ENCODE assay signal across 22 cellular contexts in genomic region chr12:111418594-111418880, GRCh38. TPM values are rescaled to one million over a fixed set of nuclear protein-coding genes. Genes with fewer than 3 reads are reported as not detected.
A peak's percentile ranks its signal among the peaks of the same experiment; 100 is the strongest.
DNase-seq lines count a peak whose midpoint lies in the region; ATAC-seq, FAIRE-seq and TF ChIP-seq lines count a peak whose summit lies in the region.
"Had no signal": no experiment of that assay in that cellular context is flagged by ENCODE, and none has a peak within 500 bp of the region (broad histone marks: within the 10 kb centered on the region; RNA-seq: fewer than 3 reads in every experiment).

No MANE protein-coding gene starts in this region.

- no peak overlapping the region for H4K91ac ChIP-seq in H9 (ENCODE audit: insufficient read length, low read depth, low read length)

- no peak for FAIRE-seq in kidney (lab: Jason Lieb, UNC)
- no peak for FAIRE-seq in small intestine (lab: Jason Lieb, UNC)
- FAIRE-seq: A204.1, D721Med, G401.6, GM12891, GM19239, HTR-8/SVneo had no signal

- no peak overlapping the region for H3K18ac ChIP-seq in H9 (ENCODE audit: insufficient read length, low read depth, low read length)

- no peak for TF ChIP-seq CTCF in H9 (conservative IDR thresholded peaks at IDR 0.05)
- no peak for TF ChIP-seq CTCF in kidney (IDR thresholded peaks at IDR 0.05; ENCODE audit: borderline replicate concordance, extremely low read depth, insufficient read depth)
- no peak for TF ChIP-seq CTCF in left lung (IDR thresholded peaks at IDR 0.05)

- peak in 2 of 3 donors; percentile 47 to 55 for DNase-seq in right cardiac atrium
- no peak for DNase-seq in left cardiac atrium
- peak; percentile 47 for DNase-seq in H9
- peak; percentile 73 for DNase-seq in kidney
- no peak for DNase-seq in left lung
- no peak for DNase-seq in small intestine
- no peak for DNase-seq in middle frontal gyrus (ENCODE audit: extremely low spot score, low spot score)
- DNase-seq: ACHN; BE2C; C1 segment of cervical spinal cord; CD4-positive, CD25-positive, alpha-beta regulatory T cell; CD8-positive, alpha-beta memory T cell; COR-L47; GOT3; IMR-90 had no signal

- H3K27me3 Mint-ChIP-seq in H9 (ENCODE audit: low read depth) = no peaks in the 10 kb centered on the region
- no peaks in the 10 kb centered on the region for H3K27me3 Mint-ChIP-seq in stimulated activated memory B cell treated with anti-CD40 and anti-IgM and Interleukin-4, amounts not matched to agents 10 μg/mL and 1 μg/mL and 100 μg/mL, for 72 hours
- H3K27me3 Mint-ChIP-seq: CD4-positive, CD25-positive, alpha-beta regulatory T cell; CD8-positive, alpha-beta memory T cell had no signal

- no peak overlapping the region for H2BK15ac ChIP-seq in H9 (ENCODE audit: low read depth, low read length)

- WGBS in right cardiac atrium = 91% methylated on average over 30 of the region's 30 CpGs
- WGBS in H9 (ENCODE audit: extremely low coverage, insufficient read length, low lambda C conversion rate) = no CpG with 5 or more reads among the region's 30 CpGs
- 94 to 97% (median 96%) methylated on average over 16 to 30 of the region's 30 CpGs for WGBS in small intestine, 3 donors

- H3K4me2 ChIP-seq in H9 (ENCODE audit: insufficient read depth, insufficient read length, low read length) = no peak overlapping the region

- peaks cover 20% of the 10 kb centered on the region; the same call in 1 of the 2 replicates for H3K79me2 ChIP-seq in H9 (ENCODE audit: insufficient read depth, low read length)

- no peak overlapping the region for H2BK20ac ChIP-seq in H9 (ENCODE audit: low read depth, low read length, poor library complexity, severe bottlenecking)

- H3K14ac ChIP-seq in H9 (ENCODE audit: insufficient read depth, low read length) = no peak overlapping the region

- no peaks in the 10 kb centered on the region for H3K23me2 ChIP-seq in H9 (ENCODE audit: insufficient read length, low read depth, low read length, poor library complexity, severe bottlenecking)

- H4K20me1 ChIP-seq in H9 (ENCODE audit: control insufficient read depth, insufficient read depth, insufficient read length) = no peaks in the 10 kb centered on the region

- H3K4me3 Mint-ChIP-seq in H9 = no peak overlapping the region
- H3K4me3 Mint-ChIP-seq in stimulated activated memory B cell treated with anti-CD40 and anti-IgM and Interleukin-4, amounts not matched to agents 10 μg/mL and 1 μg/mL and 100 μg/mL, for 72 hours = no peak overlapping the region
- H3K4me3 Mint-ChIP-seq: CD4-positive, CD25-positive, alpha-beta regulatory T cell; CD8-positive, alpha-beta memory T cell had no signal

- H2BK120ac ChIP-seq in H9 (ENCODE audit: low read depth, low read length, poor library complexity, severe bottlenecking) = no peak overlapping the region

- no peak overlapping the region for H3K27ac Mint-ChIP-seq in H9
- H3K27ac Mint-ChIP-seq in stimulated activated memory B cell treated with anti-CD40 and anti-IgM and Interleukin-4, amounts not matched to agents 10 μg/mL and 1 μg/mL and 100 μg/mL, for 72 hours = no peak overlapping the region
- H3K27ac Mint-ChIP-seq: CD4-positive, CD25-positive, alpha-beta regulatory T cell had no signal

- H3K36me3 ChIP-seq in kidney (ENCODE audit: control insufficient read depth in 1 of 2, insufficient read depth in 2 of 2, low read length in 2 of 2) (peaks cover 2 to 6% of the 10 kb centered on the region in 2 donors), left lung (peaks cover 0 to 58% of the 10 kb centered on the region in 2 donors), small intestine (ENCODE audit: control insufficient read depth in 2 of 2, insufficient read depth in 2 of 2, low read length in 2 of 2) (peaks cover 0 to 7% of the 10 kb centered on the region in 2 donors)

- H3K4me1 ChIP-seq in right cardiac atrium (ENCODE audit: control insufficient read depth, insufficient read depth, low read length) (peaks cover 7% of the 10 kb centered on the region), H9 (ENCODE audit: insufficient read depth, low read length) (peaks cover 5% of the 10 kb centered on the region), kidney (ENCODE audit: control insufficient read depth in 1 of 2, insufficient read depth in 1 of 2, low read depth in 1 of 2, low read length in 2 of 2) (peaks cover 4 to 6% of the 10 kb centered on the region in 2 donors), left lung (peaks cover 4 to 33% of the 10 kb centered on the region in 2 donors), small intestine (ENCODE audit: control insufficient read depth in 2 of 2, insufficient read depth in 1 of 2, low read depth in 1 of 2, low read length in 1 of 2) (no peaks in the 10 kb centered on the region)

- H4K5ac ChIP-seq in H9 (ENCODE audit: insufficient read length, low read depth, low read length) = no peak overlapping the region

- no peak overlapping the region for H4K8ac ChIP-seq in H9 (replicated peaks; ENCODE audit: insufficient read length, low read depth, low read length)

- H3K9me3 ChIP-seq in right cardiac atrium (ENCODE audit: control insufficient read depth, low read length) = no peaks in the 10 kb centered on the region
- no peaks in the 10 kb centered on the region for H3K9me3 ChIP-seq in H9 (ENCODE audit: control insufficient read depth, low read depth, low read length)
- H3K9me3 ChIP-seq in kidney (ENCODE audit: control insufficient read depth in 1 of 2, low read length in 2 of 2) = no peaks in the 10 kb centered on the region
- no peaks in the 10 kb centered on the region for H3K9me3 ChIP-seq in left lung
- H3K9me3 ChIP-seq in small intestine (ENCODE audit: control insufficient read depth, low read depth) = no peaks in the 10 kb centered on the region
- H3K9me3 ChIP-seq: BE2C had no signal

- no peak overlapping the region for H3K4ac ChIP-seq in H9 (ENCODE audit: low read depth, low read length)

- no peak overlapping the region for H3K56ac ChIP-seq in H9 (ENCODE audit: insufficient read length, low read depth, low read length)

- H3T11ph ChIP-seq in H9 (ENCODE audit: low read length) = no peak overlapping the region

- peaks cover 35 to 42% of the 10 kb centered on the region in 2 experiments for H3K4me1 Mint-ChIP-seq in H9
- H3K4me1 Mint-ChIP-seq in stimulated activated memory B cell treated with anti-CD40 and anti-IgM and Interleukin-4, amounts not matched to agents 10 μg/mL and 1 μg/mL and 100 μg/mL, for 72 hours = peaks cover 21% of the 10 kb centered on the region

- no peak for ATAC-seq in right cardiac atrium
- ATAC-seq in left cardiac atrium = no peak
- peak; percentile 43 for ATAC-seq in stimulated activated memory B cell treated with anti-CD40 and anti-IgM and Interleukin-4, amounts not matched to agents 10 μg/mL and 1 μg/mL and 100 μg/mL, for 72 hours
- no peak for ATAC-seq in left lung

- H3K27ac ChIP-seq in right cardiac atrium (ENCODE audit: low read length) (no peak overlapping the region), H9 (ENCODE audit: insufficient read length, low read depth, low read length) (no peak overlapping the region), kidney (ENCODE audit: low read depth in 2 of 2, low read length in 2 of 2) (no peak overlapping the region), left lung (no peak overlapping the region), small intestine (ENCODE audit: low read depth in 1 of 2, low read length in 1 of 2) (no peak overlapping the region)

- H3K27me3 ChIP-seq in right cardiac atrium (ENCODE audit: control insufficient read depth, insufficient read depth) (no peaks in the 10 kb centered on the region), H9 (ENCODE audit: insufficient read depth, low read length) (no peaks in the 10 kb centered on the region), left lung (no peaks in the 10 kb centered on the region), small intestine (ENCODE audit: control insufficient read depth in 2 of 2, insufficient read depth in 2 of 2, low read length in 2 of 2) (no peaks in the 10 kb centered on the region)
- H3K27me3 ChIP-seq: BE2C had no signal

- no peak overlapping the region for H3K23ac ChIP-seq in H9 (ENCODE audit: insufficient read length, low read depth, low read length)

- H3K9ac ChIP-seq in H9 (ENCODE audit: extremely low read depth, insufficient read length, low read length) = no peak overlapping the region
- no peak overlapping the region for H3K9ac ChIP-seq in kidney (ENCODE audit: low read length in 2 of 2)

- no peak overlapping the region for H3K4me3 ChIP-seq in right cardiac atrium (ENCODE audit: low read length)
- no peak overlapping the region for H3K4me3 ChIP-seq in kidney (ENCODE audit: low read length in 2 of 2)
- H3K4me3 ChIP-seq in left lung = no peak overlapping the region
- no peak overlapping the region for H3K4me3 ChIP-seq in small intestine (ENCODE audit: low read depth in 1 of 2, low read length in 2 of 2)

- H3K79me1 ChIP-seq in H9 (ENCODE audit: insufficient read depth, low read depth, low read length, poor library complexity, severe bottlenecking) = no peaks in the 10 kb centered on the region

- no peak overlapping the region for H2BK12ac ChIP-seq in H9 (ENCODE audit: insufficient read length, low read depth, low read length)

- no peak overlapping the region for H2AFZ ChIP-seq in H9 (ENCODE audit: low read length)

- peaks cover 15 to 50% (median 17%) of the 10 kb centered on the region in 3 experiments for H3K36me3 Mint-ChIP-seq in H9 (ENCODE audit: insufficient read depth in 1 of 3, low read depth in 3 of 3)
- peaks cover 38% of the 10 kb centered on the region for H3K36me3 Mint-ChIP-seq in stimulated activated memory B cell treated with anti-CD40 and anti-IgM and Interleukin-4, amounts not matched to agents 10 μg/mL and 1 μg/mL and 100 μg/mL, for 72 hours

- no peak overlapping the region for H2AK5ac ChIP-seq in H9 (ENCODE audit: insufficient read length, low read length)

- no peaks in the 10 kb centered on the region for H3K9me3 Mint-ChIP-seq in H9
- no peaks in the 10 kb centered on the region for H3K9me3 Mint-ChIP-seq in stimulated activated memory B cell treated with anti-CD40 and anti-IgM and Interleukin-4, amounts not matched to agents 10 μg/mL and 1 μg/mL and 100 μg/mL, for 72 hours
- H3K9me3 Mint-ChIP-seq: CD4-positive, CD25-positive, alpha-beta regulatory T cell; CD8-positive, alpha-beta memory T cell had no signal

- no peak overlapping the region for H2BK5ac ChIP-seq in H9 (ENCODE audit: insufficient read length, low read length)

- intact Hi-C loops in right cardiac atrium (cut with DNase I) = no loop called here
- intact Hi-C loops in left cardiac atrium (cut with DNase I) = no loop called here
- intact Hi-C loops in kidney (cut with DNase I) = no loop called here
- intact Hi-C loops in left lung (cut with DNase I) = no loop called here

RNA-seq across cellular contexts. Expression of gene SH2B3, which starts 12.8 kb away (rescaled TPM):
- total RNA-seq in right cardiac atrium (10 to 100 TPM; 24.9 to 31.2 (median 29.2) TPM), left cardiac atrium (10 to 100 TPM; 27.1 to 39.6 TPM), H9 (2021) (37.9 and 40.3 TPM in 2 replicates), kidney (35.0 TPM), left lung (10 to 100 TPM; 26.9 to 42.0 TPM)
- polyA plus RNA-seq in right cardiac atrium (10.3 TPM), kidney (ENCODE audit: insufficient read depth, low read depth, low replicate concordance) (7.3 TPM), small intestine (10 to 100 TPM in 1 of 3 donors, 1 to 10 TPM in 1, under 1 TPM in 1; 0.67 to 14.9 (median 4.6) TPM)

RNA-seq across cellular contexts. Expression of gene PHETA1, which starts 49.6 kb away (rescaled TPM):
- 10 to 100 TPM in 1 of 4 donors, 1 to 10 TPM in 3; 8.0 to 11.6 (median 8.8) TPM for total RNA-seq in right cardiac atrium
- polyA plus RNA-seq in right cardiac atrium = 9.1 TPM
- 1 to 10 TPM; 7.8 to 8.8 TPM for total RNA-seq in left cardiac atrium
- total RNA-seq in H9 (2021) = 11.4 and 13.1 TPM in 2 replicates
- 19.0 TPM for total RNA-seq in kidney
- polyA plus RNA-seq in kidney (ENCODE audit: insufficient read depth, low read depth, low replicate concordance) = 6.3 TPM
- total RNA-seq in left lung = 10 to 100 TPM in 1 of 2 donors, 1 to 10 TPM in 1; 9.9 to 20.5 TPM
- 10 to 100 TPM; 37.3 to 47.2 (median 44.9) TPM for polyA plus RNA-seq in small intestine

Comparison
In these comparisons a context has a peak if more than half of its experiments do, and no peak if none do; other contexts are left out.
1. DNase-seq: peak in right cardiac atrium (2 of 3), H9 (single experiment) and kidney (single experiment); none in left cardiac atrium (single experiment), left lung (0 of 2), small intestine (single experiment) and middle frontal gyrus (single experiment).